ENCODE assay signal across 13 cellular contexts in genomic region chr4:107619065-107619464, GRCh38.
DNase-seq lines count a peak whose midpoint lies in the region; ATAC-seq, FAIRE-seq and TF ChIP-seq lines count a peak whose summit lies in the region.
"Had no signal": no experiment of that assay in that cellular context is flagged by ENCODE, and none has a peak within 500 bp of the region (broad histone marks: within the 10 kb centered on the region; RNA-seq: fewer than 3 reads in every experiment).

No MANE protein-coding gene starts in this region.

- H3K4me3 Mint-ChIP-seq in mesothelial cell of epicardium: no peak overlapping the region
- H3K4me3 Mint-ChIP-seq: activated T-helper 17 cell treated with anti-CD3 and anti-CD28 coated beads, Interleukin-2, amount 50 U/mL, for 72 hours; CD4-positive, CD25-positive, alpha-beta regulatory T cell; stimulated activated naive CD8-positive, alpha-beta T cell treated with anti-CD3 and anti-CD28 coated beads, Interleukin-15, Interleukin-2, amounts not matched to agents 100 ng/mL and 50 ng/mL, for 24 hours had no signal

- peaks cover 43% of the 10 kb centered on the region for H3K9me3 Mint-ChIP-seq in mesothelial cell of epicardium

- peaks cover 2% of the 10 kb centered on the region for H4K20me1 ChIP-seq in endothelial cell of umbilical vein (replicated peaks; ENCODE audit: control insufficient read depth, extremely low read depth, insufficient read depth, low read length)

- no peak for FAIRE-seq in endothelial cell of umbilical vein (lab: Jason Lieb, UNC)

- no peak overlapping the region for H2AFZ ChIP-seq in endothelial cell of umbilical vein (ENCODE audit: low read depth, low read length)

- H3K27ac Mint-ChIP-seq in mesothelial cell of epicardium: peak overlapping the region; percentile 65
- H3K27ac Mint-ChIP-seq: activated T-helper 17 cell treated with anti-CD3 and anti-CD28 coated beads, Interleukin-2, amount 50 U/mL, for 72 hours; CD4-positive, CD25-positive, alpha-beta regulatory T cell; stimulated activated naive CD8-positive, alpha-beta T cell treated with anti-CD3 and anti-CD28 coated beads, Interleukin-15, Interleukin-2, amounts not matched to agents 100 ng/mL and 50 ng/mL, for 24 hours had no signal

- no peaks in the 10 kb centered on the region for H3K27me3 Mint-ChIP-seq in mesothelial cell of epicardium (ENCODE audit: low read depth)
- H3K27me3 Mint-ChIP-seq: activated T-helper 17 cell treated with anti-CD3 and anti-CD28 coated beads, Interleukin-2, amount 50 U/mL, for 72 hours; CD4-positive, CD25-positive, alpha-beta regulatory T cell; stimulated activated naive CD8-positive, alpha-beta T cell treated with anti-CD3 and anti-CD28 coated beads, Interleukin-15, Interleukin-2, amounts not matched to agents 100 ng/mL and 50 ng/mL, for 24 hours had no signal

- intact Hi-C loops in endothelial cell of umbilical vein (cut with micrococcal nuclease): no loop called here
- intact Hi-C loops in testis (cut with DNase I; ENCODE audit: low total_unique reads): no loop called here

- no TSS peak for BruUV-seq in endothelial cell of umbilical vein (replicated peaks; lab: Mats Ljungman, UMichigan)

- no peak overlapping the region for H3K9ac ChIP-seq in endothelial cell of umbilical vein (replicated peaks; ENCODE audit: extremely low read depth, insufficient read depth, low read length)

- peaks cover 47% of the 10 kb centered on the region for H3K36me3 Mint-ChIP-seq in mesothelial cell of epicardium

- DNase-seq in AG08396 (ENCODE audit: low spot score): peak; percentile 67
- peak; percentile 94 for DNase-seq in LHCN-M2 (ENCODE audit: low read depth)
- peak; percentile 44 for DNase-seq in endothelial cell of umbilical vein (ENCODE audit: low read depth, low spot score)
- DNase-seq in mesothelial cell of epicardium (ENCODE audit: low spot score in 2 of 2, unreplicated experiment in 2 of 2): no peak
- DNase-seq in retina: no peak
- DNase-seq in testis: no peak
- DNase-seq in HuH-7.5 (ENCODE audit: low spot score): no peak
- DNase-seq: CD4-positive, CD25-positive, alpha-beta regulatory T cell; effector memory CD4-positive, alpha-beta T cell had no signal

- no peaks in the 10 kb centered on the region for H3K79me2 ChIP-seq in endothelial cell of umbilical vein (ENCODE audit: control insufficient read depth, insufficient read depth, low read length)

- 70 to 74% methylated on average over 2 of the region's 2 CpGs for WGBS in testis, 2 donors

- CTCF ChIA-PET in endothelial cell of umbilical vein (lab: Charles Lee): interaction anchor here (0.7 to 1.7 kb wide), 3 partner anchors 11 to 118 kb away, joined by 3 to 4 read pairs (median 4); no protein-coding TSS in a partner anchor

- no peak for ATAC-seq in GM21723 (IDR thresholded peaks at IDR 0.05; ENCODE audit: unreplicated experiment)
- ATAC-seq: activated T-helper 17 cell treated with anti-CD3 and anti-CD28 coated beads, Interleukin-2, amount 50 U/mL, for 72 hours had no signal

- dilution Hi-C loops in endothelial cell of umbilical vein (cut with MboI; ENCODE audit: extremely low pct_ligation_motif_present, low sequenced_read_pairs): no loop called here

- H3K27me3 ChIP-seq in endothelial cell of umbilical vein (ENCODE audit: control insufficient read depth in 2 of 2, insufficient read depth in 2 of 2, low read length in 2 of 2) (no peaks in the 10 kb centered on the region), testis (no peaks in the 10 kb centered on the region)

- POLR2A ChIA-PET in endothelial cell of umbilical vein (lab: Charles Lee): no interaction called here

- H3K27ac ChIP-seq in endothelial cell of umbilical vein (ENCODE audit: insufficient read depth, low read depth, low read length) (no peak overlapping the region), testis (no peak overlapping the region)
- H3K27ac ChIP-seq: VCaP had no signal

- TF ChIP-seq POLR2A in endothelial cell of umbilical vein (IDR thresholded peaks at IDR 0.05; ENCODE audit: low read depth, low read length) (no peak), testis (IDR thresholded peaks at IDR 0.05) (no peak)

- H3K36me3 ChIP-seq in endothelial cell of umbilical vein (ENCODE audit: control insufficient read depth in 2 of 2, extremely low read depth in 1 of 2, insufficient read depth in 2 of 2, low read length in 2 of 2) (no peaks in the 10 kb centered on the region), testis (ENCODE audit: low read depth, missing control alignments) (no peaks in the 10 kb centered on the region)

- H3K9me3 ChIP-seq in endothelial cell of umbilical vein (replicated peaks; ENCODE audit: control insufficient read depth, insufficient read depth, low read length): no peaks in the 10 kb centered on the region
- H3K9me3 ChIP-seq in testis: no peaks in the 10 kb centered on the region

- no peaks in the 10 kb centered on the region for H3K4me1 ChIP-seq in endothelial cell of umbilical vein (ENCODE audit: control insufficient read depth, extremely low read depth, insufficient read depth, low read length)
- H3K4me1 ChIP-seq in testis: no peaks in the 10 kb centered on the region

- H3K9me1 ChIP-seq in endothelial cell of umbilical vein (replicated peaks; ENCODE audit: control insufficient read depth, extremely low read depth, insufficient read depth, low read length): no peaks in the 10 kb centered on the region

- no peak overlapping the region for H3K4me3 ChIP-seq in endothelial cell of umbilical vein (replicated peaks in 1 of 3; ENCODE audit: insufficient read depth in 1 of 3, low read depth in 1 of 3, low read length in 3 of 3)
- H3K4me3 ChIP-seq in testis: no peak overlapping the region

- TF ChIP-seq CTCF in endothelial cell of umbilical vein (IDR thresholded peaks at IDR 0.05; ENCODE audit: extremely low read depth in 1 of 2, insufficient read depth in 1 of 2, low read depth in 1 of 2, low read length in 2 of 2) (no peak), mesothelial cell of epicardium (IDR thresholded peaks at IDR 0.05; ENCODE audit: unreplicated experiment) (no peak), testis (IDR thresholded peaks at IDR 0.05) (no peak)

- no peak overlapping the region for H3K4me2 ChIP-seq in endothelial cell of umbilical vein (ENCODE audit: insufficient read depth, low read length)

- H3K4me1 Mint-ChIP-seq in mesothelial cell of epicardium: peaks cover 23% of the 10 kb centered on the region

TF ChIP-seq in endothelial cell of umbilical vein, 7 proteins besides CTCF, POLR2A, EP300 and RAD21:
- TF ChIP-seq FOS (IDR thresholded peaks at IDR 0.05; ENCODE audit: borderline replicate concordance, insufficient read depth, low read length) (no peak), MAX (IDR thresholded peaks at IDR 0.05; ENCODE audit: insufficient read depth, insufficient read length) (no peak), JUN (IDR thresholded peaks at IDR 0.05; ENCODE audit: borderline replicate concordance, insufficient read depth, insufficient read length, low read depth) (no peak), GATA2 (IDR thresholded peaks at IDR 0.05; ENCODE audit: insufficient read depth, insufficient read length, low read depth, low read length) (no peak), POLR2AphosphoS5 (IDR thresholded peaks at IDR 0.05; ENCODE audit: insufficient read depth, low read depth, low read length) (no peak), EZH2 (IDR thresholded peaks at IDR 0.05; ENCODE audit: borderline replicate concordance, low read depth, low read length, severe bottlenecking) (no peak), MYC (IDR thresholded peaks at IDR 0.05; ENCODE audit: low read depth, low read length) (no peak)

Comparison
In these comparisons a context has a peak if more than half of its experiments do, and no peak if none do; other contexts are left out.
1. DNase-seq: peak in AG08396 (single experiment), LHCN-M2 (single experiment) and endothelial cell of umbilical vein (single experiment); none in mesothelial cell of epicardium (0 of 2), retina (single experiment), testis (single experiment) and HuH-7.5 (single experiment).